ENCODE assay signal across 12 cellular contexts in the genomic region with DNA sequence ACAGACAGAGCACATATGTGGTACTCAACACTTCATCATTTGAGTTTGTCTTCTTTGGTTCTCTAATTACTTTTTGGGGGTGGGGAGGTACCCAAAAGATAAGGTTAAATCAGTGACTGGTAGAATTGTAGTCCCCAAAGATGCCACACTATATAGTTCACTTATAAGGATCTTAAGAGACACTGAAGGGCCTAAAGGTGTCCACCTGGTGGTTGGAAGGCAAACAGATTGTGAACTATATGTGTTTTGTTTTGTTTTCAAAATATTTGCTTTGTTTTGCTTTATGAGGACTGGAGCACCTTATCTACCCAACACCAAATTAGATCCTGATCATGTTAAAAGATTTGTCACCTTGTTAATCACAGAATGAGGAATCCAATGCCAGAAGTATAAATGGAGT.
DNase-seq lines count a peak whose midpoint lies in the region; ATAC-seq and TF ChIP-seq lines count a peak whose summit lies in the region.
"Had no signal": no experiment of that assay in that cellular context is flagged by ENCODE, and none has a peak within 500 bp of the region (broad histone marks: within the 10 kb centered on the region; RNA-seq: fewer than 3 reads in every experiment).

No MANE protein-coding gene starts in this region.

- DNase-seq in Calu3 (no peak), GM23248 (peak; percentile 14), OCI-M1 (lab: John Stamatoyannopoulos, UW) (peak; percentile 51), glutamatergic neuron (no peak), NCI-H226 (no peak)
- DNase-seq in activated T-helper 1 cell treated with anti-CD3 and anti-CD28 coated beads, Interleukin-12 subunit alpha, Interleukin-12 subunit beta, Interleukin-2, Interleukin-4 antibody, amounts not matched to agents 30 ng/mL and 10 ng/mL and 1 ng/mL, durations not matched to agents 14 hours and 24 hours and 36 hours (ENCODE audit: low spot score) = no peak
- DNase-seq in activated CD4-positive, alpha-beta T cell treated with anti-CD3 and anti-CD28 coated beads, Interleukin-2, amount 50 U/mL, for 4 hours = no peak
- DNase-seq: activated gamma-delta T cell, NCI-H774 had no signal

- H3K27me3 Mint-ChIP-seq in Calu3 (ENCODE audit: unreplicated experiment) (no peaks in the 10 kb centered on the region), glutamatergic neuron (ENCODE audit: unreplicated experiment) (no peaks in the 10 kb centered on the region)
- no peaks in the 10 kb centered on the region for H3K27me3 Mint-ChIP-seq in activated T-helper 1 cell treated with anti-CD3 and anti-CD28 coated beads, Interleukin-12 subunit alpha, Interleukin-12 subunit beta, Interleukin-2, Interleukin-4 antibody, amounts not matched to agents 30 ng/mL and 10 ng/mL and 1 ng/mL, durations not matched to agents 14 hours and 24 hours and 36 hours (ENCODE audit: insufficient read depth)
- H3K27me3 Mint-ChIP-seq: dendritic cell treated with granulocyte-macrophage colony-stimulating factor and Interleukin-4, amounts not matched to agents 40 ng/mL and 50 ng/mL, for 4 days had no signal

- H3K9me2 ChIP-seq in GM23248 (ENCODE audit: insufficient read depth) = no peaks in the 10 kb centered on the region

- no peak overlapping the region for H3K4me3 Mint-ChIP-seq in Calu3 (ENCODE audit: low read depth, unreplicated experiment)
- H3K4me3 Mint-ChIP-seq in glutamatergic neuron (ENCODE audit: unreplicated experiment) = no peak overlapping the region
- no peak overlapping the region for H3K4me3 Mint-ChIP-seq in activated T-helper 1 cell treated with anti-CD3 and anti-CD28 coated beads, Interleukin-12 subunit alpha, Interleukin-12 subunit beta, Interleukin-2, Interleukin-4 antibody, amounts not matched to agents 30 ng/mL and 10 ng/mL and 1 ng/mL, durations not matched to agents 14 hours and 24 hours and 36 hours
- H3K4me3 Mint-ChIP-seq: dendritic cell treated with granulocyte-macrophage colony-stimulating factor and Interleukin-4, amounts not matched to agents 40 ng/mL and 50 ng/mL, for 4 days; stimulated activated naive CD8-positive, alpha-beta T cell treated with anti-CD3 and anti-CD28 coated beads, Interleukin-15, Interleukin-2, amounts not matched to agents 100 ng/mL and 50 ng/mL, for 24 hours had no signal

- H3K27ac Mint-ChIP-seq in Calu3 (ENCODE audit: unreplicated experiment) (no peak overlapping the region), glutamatergic neuron (ENCODE audit: unreplicated experiment) (no peak overlapping the region)
- no peak overlapping the region for H3K27ac Mint-ChIP-seq in activated T-helper 1 cell treated with anti-CD3 and anti-CD28 coated beads, Interleukin-12 subunit alpha, Interleukin-12 subunit beta, Interleukin-2, Interleukin-4 antibody, amounts not matched to agents 30 ng/mL and 10 ng/mL and 1 ng/mL, durations not matched to agents 14 hours and 24 hours and 36 hours
- H3K27ac Mint-ChIP-seq: dendritic cell treated with granulocyte-macrophage colony-stimulating factor and Interleukin-4, amounts not matched to agents 40 ng/mL and 50 ng/mL, for 4 days; stimulated activated naive CD8-positive, alpha-beta T cell treated with anti-CD3 and anti-CD28 coated beads, Interleukin-15, Interleukin-2, amounts not matched to agents 100 ng/mL and 50 ng/mL, for 24 hours had no signal

- H3K27ac ChIP-seq in GM23248 = no peak overlapping the region

- no peaks in the 10 kb centered on the region for H4K20me1 ChIP-seq in GM23248 (ENCODE audit: insufficient read depth)

- no TSS peak for BruUV-seq in Calu3 (replicated peaks; lab: Mats Ljungman, UMichigan)

- H3K27me3 ChIP-seq in GM23248 (replicated peaks; ENCODE audit: insufficient read depth) = no peaks in the 10 kb centered on the region

- H3K79me2 ChIP-seq in GM23248 (ENCODE audit: insufficient read depth) = no peaks in the 10 kb centered on the region

- H3K4me3 ChIP-seq in GM23248 = no peak overlapping the region

- H3K9me3 Mint-ChIP-seq in Calu3 (ENCODE audit: low read depth, unreplicated experiment) (no peaks in the 10 kb centered on the region), glutamatergic neuron (ENCODE audit: unreplicated experiment) (no peaks in the 10 kb centered on the region)
- no peaks in the 10 kb centered on the region for H3K9me3 Mint-ChIP-seq in activated T-helper 1 cell treated with anti-CD3 and anti-CD28 coated beads, Interleukin-12 subunit alpha, Interleukin-12 subunit beta, Interleukin-2, Interleukin-4 antibody, amounts not matched to agents 30 ng/mL and 10 ng/mL and 1 ng/mL, durations not matched to agents 14 hours and 24 hours and 36 hours
- H3K9me3 Mint-ChIP-seq: dendritic cell treated with granulocyte-macrophage colony-stimulating factor and Interleukin-4, amounts not matched to agents 40 ng/mL and 50 ng/mL, for 4 days; stimulated activated naive CD8-positive, alpha-beta T cell treated with anti-CD3 and anti-CD28 coated beads, Interleukin-15, Interleukin-2, amounts not matched to agents 100 ng/mL and 50 ng/mL, for 24 hours had no signal

- H3K36me3 Mint-ChIP-seq in Calu3 (ENCODE audit: insufficient read depth, unreplicated experiment) (no peaks in the 10 kb centered on the region), glutamatergic neuron (ENCODE audit: unreplicated experiment) (no peaks in the 10 kb centered on the region)
- no peaks in the 10 kb centered on the region for H3K36me3 Mint-ChIP-seq in activated T-helper 1 cell treated with anti-CD3 and anti-CD28 coated beads, Interleukin-12 subunit alpha, Interleukin-12 subunit beta, Interleukin-2, Interleukin-4 antibody, amounts not matched to agents 30 ng/mL and 10 ng/mL and 1 ng/mL, durations not matched to agents 14 hours and 24 hours and 36 hours (ENCODE audit: low read depth)

- H3K36me3 ChIP-seq in GM23248 (ENCODE audit: low read depth) = no peaks in the 10 kb centered on the region

- no peak overlapping the region for H2AFZ ChIP-seq in GM23248

- no peaks in the 10 kb centered on the region for H3K9me3 ChIP-seq in GM23248 (ENCODE audit: low read depth)

- peak; percentile 41 for TF ChIP-seq CTCF in Calu3 (IDR thresholded peaks at IDR 0.05; ENCODE audit: unreplicated experiment)
- TF ChIP-seq CTCF in glutamatergic neuron (IDR thresholded peaks at IDR 0.05; ENCODE audit: partially characterized antibody, unreplicated experiment) = peak; percentile 52

- no peak for ATAC-seq in GM21360 (IDR thresholded peaks at IDR 0.05; ENCODE audit: unreplicated experiment)

- intact Hi-C loops in Calu3 (cut with micrococcal nuclease; ENCODE audit: unreplicated experiment) = loop anchor here (1.0 to 10.0 kb wide), 3 partner anchors 126 to 411 kb away; no protein-coding TSS in a partner anchor
- intact Hi-C loops in activated T-helper 1 cell treated with anti-CD3 and anti-CD28 coated beads, Interleukin-12 subunit alpha, Interleukin-12 subunit beta, Interleukin-2, Interleukin-4 antibody, amounts not matched to agents 30 ng/mL and 10 ng/mL and 1 ng/mL, durations not matched to agents 14 hours and 24 hours and 36 hours (cut with micrococcal nuclease) = no loop called here

- H3K4me1 Mint-ChIP-seq in Calu3 (ENCODE audit: low read depth, unreplicated experiment) = no peaks in the 10 kb centered on the region
- peaks cover 3% of the 10 kb centered on the region for H3K4me1 Mint-ChIP-seq in glutamatergic neuron (ENCODE audit: low read depth, unreplicated experiment)
- no peaks in the 10 kb centered on the region for H3K4me1 Mint-ChIP-seq in activated T-helper 1 cell treated with anti-CD3 and anti-CD28 coated beads, Interleukin-12 subunit alpha, Interleukin-12 subunit beta, Interleukin-2, Interleukin-4 antibody, amounts not matched to agents 30 ng/mL and 10 ng/mL and 1 ng/mL, durations not matched to agents 14 hours and 24 hours and 36 hours (ENCODE audit: low read depth)

- H3F3A ChIP-seq in GM23248 (ENCODE audit: insufficient read depth) = no peaks in the 10 kb centered on the region

- no peaks in the 10 kb centered on the region for H3K4me1 ChIP-seq in GM23248 (ENCODE audit: insufficient read depth)

- in situ Hi-C loops in GM23248 (cut with MboI) = loop anchor here (25.0 kb wide), 1 partner anchor 954 kb away; no protein-coding TSS in a partner anchor

- H3K4me2 ChIP-seq in GM23248 (ENCODE audit: unreplicated experiment) = no peak overlapping the region

- CTCF ChIA-PET in Calu3 (lab: Charles Lee) = interaction anchor here (0.8 to 2.6 kb wide), 3 partner anchors 122 to 273 kb away, joined by 3 to 16 read pairs (median 3); no protein-coding TSS in a partner anchor

- no peak overlapping the region for H3K9ac ChIP-seq in GM23248

Comparison
In these comparisons a context has a peak if more than half of its experiments do, and no peak if none do; other contexts are left out.
1. DNase-seq: peak in GM23248 (single experiment) and OCI-M1 (single experiment); none in Calu3 (single experiment), glutamatergic neuron (single experiment), NCI-H226 (single experiment), activated T-helper 1 cell treated with anti-CD3 and anti-CD28 coated beads, Interleukin-12 subunit alpha, Interleukin-12 subunit beta, Interleukin-2, Interleukin-4 antibody, amounts not matched to agents 30 ng/mL and 10 ng/mL and 1 ng/mL, durations not matched to agents 14 hours and 24 hours and 36 hours (single experiment) and activated CD4-positive, alpha-beta T cell treated with anti-CD3 and anti-CD28 coated beads, Interleukin-2, amount 50 U/mL, for 4 hours (0 of 2).